ENCODE assay signal across 23 cellular contexts in the genomic region with DNA sequence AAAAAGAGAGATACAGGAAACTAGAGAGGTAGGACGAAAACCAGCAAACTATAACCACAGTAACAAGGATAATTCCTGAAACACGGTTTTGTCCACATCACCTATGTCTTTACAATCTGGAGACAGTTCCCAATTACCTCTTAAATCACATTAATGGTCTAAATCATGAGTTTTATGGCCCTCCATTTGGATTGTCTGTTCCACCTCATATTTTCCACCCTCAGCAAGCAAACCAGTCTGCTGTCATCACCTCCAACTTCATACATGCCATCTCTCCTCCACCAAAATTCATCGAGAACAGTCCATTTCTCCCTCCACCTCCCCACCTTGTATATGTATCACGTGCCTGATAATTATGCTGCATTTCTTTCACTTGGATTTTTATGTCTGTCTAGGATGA.
"Had no signal": no experiment of that assay in that cellular context is flagged by ENCODE, and none has a peak within 500 bp of the region (broad histone marks: within the 10 kb centered on the region; RNA-seq: fewer than 3 reads in every experiment).

No MANE protein-coding gene starts in this region.

- H3K36me3 Mint-ChIP-seq: activated naive CD4-positive, alpha-beta T cell treated with anti-CD3 and anti-CD28 coated beads, Interleukin-2, amount 50 U/mL, for 24 hours; naive thymus-derived CD8-positive, alpha-beta T cell; stimulated activated naive B cell treated with anti-CD40 and anti-IgM and Interleukin-4, amounts not matched to agents 10 μg/mL and 1 μg/mL and 100 μg/mL, for 72 hours had no signal

- ATAC-seq: foreskin keratinocyte; left lobe of liver; naive thymus-derived CD8-positive, alpha-beta T cell; right lobe of liver; stimulated activated naive B cell treated with anti-CD40 and anti-IgM and Interleukin-4, amounts not matched to agents 10 μg/mL and 1 μg/mL and 100 μg/mL, for 72 hours had no signal

- H3K79me2 ChIP-seq: parathyroid adenoma had no signal

- H3K4me3 ChIP-seq: lung, right lobe of liver, testis had no signal

- H3K27me3 Mint-ChIP-seq: brain; stimulated activated naive B cell treated with anti-CD40 and anti-IgM and Interleukin-4, amounts not matched to agents 10 μg/mL and 1 μg/mL and 100 μg/mL, for 72 hours; type B pancreatic cell had no signal

- DNase-seq: activated CD4-positive, alpha-beta T cell treated with anti-CD3 and anti-CD28 coated beads for 1 hour; activated CD4-positive, alpha-beta T cell treated with anti-CD3 and anti-CD28 coated beads, Interleukin-2, amount 50 U/mL, for 1 hour; activated gamma-delta T cell treated with Interleukin-2 at 50 U/mL for 16 hours; activated T-cell treated with anti-CD3 and anti-CD28 coated beads, Interleukin-2, amount 50 U/mL, for 1 hour; anterior cingulate cortex; dermis blood vessel endothelial cell; effector CD8-positive, alpha-beta T cell; erythroblast; foreskin keratinocyte; kidney; naive thymus-derived CD8-positive, alpha-beta T cell; right lobe of liver; stimulated activated CD4-positive, alpha-beta T cell treated with anti-CD3 and anti-CD28 coated beads, Interleukin-2, amount 100 ng/mL, for 48 hours; stimulated activated CD8-positive, alpha-beta memory T cell treated with anti-CD3 and anti-CD28 coated beads, Interleukin-4, amount 100 ng/mL, for 48 hours; stimulated activated naive B cell treated with anti-CD40 and anti-IgM and Interleukin-4, amounts not matched to agents 10 μg/mL and 1 μg/mL and 100 μg/mL, for 72 hours; T-helper 1 cell; testis had no signal

- H3K9me3 ChIP-seq: right lobe of liver, testis had no signal

- H3K9ac ChIP-seq: parathyroid adenoma had no signal

- H3K4me1 ChIP-seq: parathyroid adenoma, right lobe of liver, testis had no signal

- H3K27ac ChIP-seq: foreskin keratinocyte, parathyroid adenoma, right lobe of liver, testis had no signal

- H3K36me3 ChIP-seq: right lobe of liver had no signal

- H3K27me3 ChIP-seq: foreskin keratinocyte, right lobe of liver, testis had no signal

- H3K4me3 Mint-ChIP-seq: activated naive CD4-positive, alpha-beta T cell treated with anti-CD3 and anti-CD28 coated beads, Interleukin-2, amount 50 U/mL, for 24 hours; brain; naive thymus-derived CD8-positive, alpha-beta T cell; stimulated activated naive B cell treated with anti-CD40 and anti-IgM and Interleukin-4, amounts not matched to agents 10 μg/mL and 1 μg/mL and 100 μg/mL, for 72 hours; type B pancreatic cell had no signal

- H2AFZ ChIP-seq: parathyroid adenoma had no signal

- H3K4me1 Mint-ChIP-seq: activated naive CD4-positive, alpha-beta T cell treated with anti-CD3 and anti-CD28 coated beads, Interleukin-2, amount 50 U/mL, for 24 hours had no signal

- H3K9me3 Mint-ChIP-seq: activated naive CD4-positive, alpha-beta T cell treated with anti-CD3 and anti-CD28 coated beads, Interleukin-2, amount 50 U/mL, for 24 hours; brain; naive thymus-derived CD8-positive, alpha-beta T cell; stimulated activated naive B cell treated with anti-CD40 and anti-IgM and Interleukin-4, amounts not matched to agents 10 μg/mL and 1 μg/mL and 100 μg/mL, for 72 hours; type B pancreatic cell had no signal

- H3K27ac Mint-ChIP-seq: activated naive CD4-positive, alpha-beta T cell treated with anti-CD3 and anti-CD28 coated beads, Interleukin-2, amount 50 U/mL, for 24 hours; naive thymus-derived CD8-positive, alpha-beta T cell; stimulated activated naive B cell treated with anti-CD40 and anti-IgM and Interleukin-4, amounts not matched to agents 10 μg/mL and 1 μg/mL and 100 μg/mL, for 72 hours; type B pancreatic cell had no signal
